Comparison of ENCODE assay signal across 10 cellular contexts in genomic region chr6:2900821-2901644, GRCh38.
DNase-seq lines count a peak whose midpoint lies in the region; ATAC-seq lines count a peak whose summit lies in the region.
"Had no signal": no experiment of that assay in that cellular context is flagged by ENCODE, and none has a peak within 500 bp of the region (broad histone marks: within the 10 kb centered on the region; RNA-seq: fewer than 3 reads in every experiment).

No MANE protein-coding gene starts in this region.

- no peak for ATAC-seq in activated naive CD8-positive, alpha-beta T cell treated with anti-CD3 and anti-CD28 coated beads, Interleukin-2, amount 50 U/mL, for 24 hours
- no peak for ATAC-seq in stimulated activated naive CD8-positive, alpha-beta T cell treated with anti-CD3 and anti-CD28 coated beads, Interleukin-15, amount 100 ng/mL, for 72 hours
- no peak for ATAC-seq in HG03095 (IDR thresholded peaks at IDR 0.05; ENCODE audit: unreplicated experiment)
- no peak for ATAC-seq in GM18858 (IDR thresholded peaks at IDR 0.05; ENCODE audit: unreplicated experiment)
- ATAC-seq: left colon had no signal

- H3K27me3 Mint-ChIP-seq in T-helper 1 cell treated with Interleukin-12 subunit alpha and Interleukin-12 subunit beta and Interleukin-4 antibody, amounts not matched to agents 30 μg/mL and 1 μg/mL, for 36 hours (ENCODE audit: low read depth): no peaks in the 10 kb centered on the region
- no peaks in the 10 kb centered on the region for H3K27me3 Mint-ChIP-seq in activated naive CD8-positive, alpha-beta T cell treated with anti-CD3 and anti-CD28 coated beads, Interleukin-2, amount 50 U/mL, for 24 hours
- H3K27me3 Mint-ChIP-seq in stimulated activated naive CD8-positive, alpha-beta T cell treated with anti-CD3 and anti-CD28 coated beads, Interleukin-15, amount 100 ng/mL, for 72 hours: no peaks in the 10 kb centered on the region

- no peaks in the 10 kb centered on the region for H3K9me3 Mint-ChIP-seq in T-helper 1 cell treated with Interleukin-12 subunit alpha and Interleukin-12 subunit beta and Interleukin-4 antibody, amounts not matched to agents 30 μg/mL and 1 μg/mL, for 36 hours
- no peaks in the 10 kb centered on the region for H3K9me3 Mint-ChIP-seq in activated naive CD8-positive, alpha-beta T cell treated with anti-CD3 and anti-CD28 coated beads, Interleukin-2, amount 50 U/mL, for 24 hours
- H3K9me3 Mint-ChIP-seq in stimulated activated naive CD8-positive, alpha-beta T cell treated with anti-CD3 and anti-CD28 coated beads, Interleukin-15, amount 100 ng/mL, for 72 hours: no peaks in the 10 kb centered on the region

- peak overlapping the region; percentile 97 for H3K4me3 Mint-ChIP-seq in T-helper 1 cell treated with Interleukin-12 subunit alpha and Interleukin-12 subunit beta and Interleukin-4 antibody, amounts not matched to agents 30 μg/mL and 1 μg/mL, for 36 hours
- H3K4me3 Mint-ChIP-seq in activated naive CD8-positive, alpha-beta T cell treated with anti-CD3 and anti-CD28 coated beads, Interleukin-2, amount 50 U/mL, for 24 hours: peak overlapping the region; percentile 96
- H3K4me3 Mint-ChIP-seq in stimulated activated naive CD8-positive, alpha-beta T cell treated with anti-CD3 and anti-CD28 coated beads, Interleukin-15, amount 100 ng/mL, for 72 hours: peak overlapping the region; percentile 96 to 97

- peak overlapping the region; percentile 78 for H3K27ac Mint-ChIP-seq in T-helper 1 cell treated with Interleukin-12 subunit alpha and Interleukin-12 subunit beta and Interleukin-4 antibody, amounts not matched to agents 30 μg/mL and 1 μg/mL, for 36 hours
- peak overlapping the region; percentile 93 for H3K27ac Mint-ChIP-seq in activated naive CD8-positive, alpha-beta T cell treated with anti-CD3 and anti-CD28 coated beads, Interleukin-2, amount 50 U/mL, for 24 hours
- peak overlapping the region; percentile 96 for H3K27ac Mint-ChIP-seq in stimulated activated naive CD8-positive, alpha-beta T cell treated with anti-CD3 and anti-CD28 coated beads, Interleukin-15, amount 100 ng/mL, for 72 hours

- H3K4me1 Mint-ChIP-seq in T-helper 1 cell treated with Interleukin-12 subunit alpha and Interleukin-12 subunit beta and Interleukin-4 antibody, amounts not matched to agents 30 μg/mL and 1 μg/mL, for 36 hours (ENCODE audit: low read depth): peaks cover 50% of the 10 kb centered on the region
- peaks cover 63% of the 10 kb centered on the region for H3K4me1 Mint-ChIP-seq in activated naive CD8-positive, alpha-beta T cell treated with anti-CD3 and anti-CD28 coated beads, Interleukin-2, amount 50 U/mL, for 24 hours
- peaks cover 62% of the 10 kb centered on the region for H3K4me1 Mint-ChIP-seq in stimulated activated naive CD8-positive, alpha-beta T cell treated with anti-CD3 and anti-CD28 coated beads, Interleukin-15, amount 100 ng/mL, for 72 hours

- H3K36me3 Mint-ChIP-seq in T-helper 1 cell treated with Interleukin-12 subunit alpha and Interleukin-12 subunit beta and Interleukin-4 antibody, amounts not matched to agents 30 μg/mL and 1 μg/mL, for 36 hours (ENCODE audit: low read depth): peaks cover 53% of the 10 kb centered on the region
- peaks cover 63% of the 10 kb centered on the region for H3K36me3 Mint-ChIP-seq in activated naive CD8-positive, alpha-beta T cell treated with anti-CD3 and anti-CD28 coated beads, Interleukin-2, amount 50 U/mL, for 24 hours (ENCODE audit: low read depth)

- DNase-seq in T-helper 1 cell (no peak), islet precursor cell (peak; percentile 69), DMS153 treated with DMSO at 0.1 percent for 48 hours (lab: John Stamatoyannopoulos, UW; ENCODE audit: unreplicated experiment) (no peak)
- DNase-seq in activated naive CD8-positive, alpha-beta T cell treated with anti-CD3 and anti-CD28 coated beads, Interleukin-2, amount 50 U/mL, for 24 hours: no peak
- DNase-seq in stimulated activated naive CD8-positive, alpha-beta T cell treated with anti-CD3 and anti-CD28 coated beads, Interleukin-15, amount 100 ng/mL, for 72 hours: no peak
- DNase-seq: left colon, NCI-H1417 treated with DMSO at 0.1 percent for 48 hours had no signal
